16 cellular contexts compared by ENCODE assay signal in genomic region chr16:82072313-82072712, GRCh38. TPM values are rescaled to one million over a fixed set of nuclear protein-coding genes. Genes with fewer than 3 reads are reported as not detected.
A peak's percentile ranks its signal among the peaks of the same experiment; 100 is the strongest.
DNase-seq lines count a peak whose midpoint lies in the region; ATAC-seq and TF ChIP-seq lines count a peak whose summit lies in the region.
"Had no signal": no experiment of that assay in that cellular context is flagged by ENCODE, and none has a peak within 500 bp of the region (broad histone marks: within the 10 kb centered on the region; RNA-seq: fewer than 3 reads in every experiment).

No MANE protein-coding gene starts in this region.

- H3K27ac Mint-ChIP-seq in natural killer cell treated with Interleukin-12 subunit alpha and Interleukin-12 subunit beta and Interleukin-15 and Interleukin-18, amount 100 ng/mL, for 72 hours, result no peak overlapping the region
- H3K27ac Mint-ChIP-seq: CD4-positive, CD25-positive, alpha-beta regulatory T cell had no signal

- H3K27ac ChIP-seq in mammary epithelial cell (ENCODE audit: insufficient read depth, low read depth, low read length) (peak overlapping the region; percentile 97), skin epidermis (peak overlapping the region in 11 of 21 experiments; percentile 51 to 85 (median 73)), right atrium auricular region (no peak overlapping the region)

- DNase-seq in LNCaP clone FGC (ENCODE audit: low read depth) (peak; percentile 41), mammary epithelial cell (no peak), left lobe of liver (ENCODE audit: low spot score) (no peak), right atrium auricular region (ENCODE audit: low spot score) (no peak)
- no peak for DNase-seq in natural killer cell treated with Interleukin-12 subunit alpha and Interleukin-12 subunit beta and Interleukin-15 and Interleukin-18, amount 100 ng/mL, for 72 hours (ENCODE audit: low spot score)
- DNase-seq: ACHN; Calu3; CD4-positive, CD25-positive, alpha-beta regulatory T cell; DMS 273 treated with DMSO at 0.1 percent for 48 hours; GOT3; H9 had no signal

- CTCF ChIA-PET in mammary epithelial cell (lab: Charles Lee; ENCODE audit: low non-redundant PET), result no interaction called here

- no peaks in the 10 kb centered on the region for H3K9me3 Mint-ChIP-seq in natural killer cell treated with Interleukin-12 subunit alpha and Interleukin-12 subunit beta and Interleukin-15 and Interleukin-18, amount 100 ng/mL, for 72 hours

- in situ Hi-C loops in mammary epithelial cell (cut with MboI; ENCODE audit: low sequenced_read_pairs in 2 of 2), result no loop called here

- ATAC-seq in left lobe of liver (peak; percentile 66), GM21576 (IDR thresholded peaks at IDR 0.05; ENCODE audit: unreplicated experiment) (no peak), HG03521 (IDR thresholded peaks at IDR 0.05; ENCODE audit: unreplicated experiment) (no peak)
- ATAC-seq in natural killer cell treated with Interleukin-12 subunit alpha and Interleukin-12 subunit beta and Interleukin-15 and Interleukin-18, amount 100 ng/mL, for 72 hours, result no peak

- H3K4me1 ChIP-seq in mammary epithelial cell (ENCODE audit: insufficient read depth, low read length) (peaks cover 31% of the 10 kb centered on the region), right atrium auricular region (no peaks in the 10 kb centered on the region)

- 42% methylated on average over 1 of the region's 1 CpG for WGBS in mammary epithelial cell (ENCODE audit: low coverage, missing lambda C conversion rate)

- peak overlapping the region; percentile 60 for H3K4me2 ChIP-seq in mammary epithelial cell (ENCODE audit: insufficient read depth, low read depth, low read length)

- H3K79me2 ChIP-seq in mammary epithelial cell (ENCODE audit: insufficient read depth, low read length), result no peaks in the 10 kb centered on the region

- H3K36me3 ChIP-seq in mammary epithelial cell (ENCODE audit: insufficient read depth, low read length) (no peaks in the 10 kb centered on the region), right atrium auricular region (no peaks in the 10 kb centered on the region)
- H3K36me3 ChIP-seq: BLaER1 treated with 17β-estradiol and CSF1 and Interleukin-3, amounts not matched to agents 10 nM and 100 nM had no signal

- H3K27me3 ChIP-seq in mammary epithelial cell (ENCODE audit: insufficient read depth, low read length) (no peaks in the 10 kb centered on the region), right atrium auricular region (no peaks in the 10 kb centered on the region)
- H3K27me3 ChIP-seq: BLaER1 treated with 17β-estradiol and CSF1 and Interleukin-3, amounts not matched to agents 10 nM and 100 nM had no signal

- peaks cover 3% of the 10 kb centered on the region for H3K9me3 ChIP-seq in mammary epithelial cell (replicated peaks; ENCODE audit: insufficient read depth, low read length)
- H3K9me3 ChIP-seq in right atrium auricular region, result peaks cover 0 to 6% of the 10 kb centered on the region in 2 donors

- no peak overlapping the region for H3K9ac ChIP-seq in mammary epithelial cell (ENCODE audit: insufficient read depth, low read length)
- H3K9ac ChIP-seq: BLaER1 treated with 17β-estradiol and CSF1 and Interleukin-3, amounts not matched to agents 10 nM and 100 nM had no signal

- peak overlapping the region; percentile 33 for H2AFZ ChIP-seq in mammary epithelial cell (ENCODE audit: low read depth, low read length)

- no peaks in the 10 kb centered on the region for H3K36me3 Mint-ChIP-seq in natural killer cell treated with Interleukin-12 subunit alpha and Interleukin-12 subunit beta and Interleukin-15 and Interleukin-18, amount 100 ng/mL, for 72 hours
- H3K36me3 Mint-ChIP-seq: CD4-positive, CD25-positive, alpha-beta regulatory T cell had no signal

- TF ChIP-seq CTCF in LNCaP clone FGC (IDR thresholded peaks at IDR 0.05; ENCODE audit: control insufficient read depth, extremely low read depth, insufficient read depth), result no peak
- no peak for TF ChIP-seq CTCF in mammary epithelial cell (conservative IDR thresholded peaks at IDR 0.05 in 1 of 2, IDR thresholded peaks at IDR 0.05 in 1 of 2; ENCODE audit: extremely low read depth in 1 of 2, insufficient read depth in 1 of 2, low read depth in 1 of 2, low read length in 2 of 2)
- TF ChIP-seq CTCF in right atrium auricular region (IDR thresholded peaks at IDR 0.05), result no peak

- H3K4me3 ChIP-seq in LNCaP clone FGC (ENCODE audit: low read depth, low read length) (no peak overlapping the region), mammary epithelial cell (replicated peaks in 1 of 3; ENCODE audit: insufficient read depth in 1 of 3, low read depth in 2 of 3, low read length in 3 of 3) (no peak overlapping the region), skin epidermis (no peak overlapping the region), right atrium auricular region (no peak overlapping the region)
- H3K4me3 ChIP-seq: BLaER1 treated with 17β-estradiol and CSF1 and Interleukin-3, amounts not matched to agents 10 nM and 100 nM had no signal

- no peaks in the 10 kb centered on the region for H4K20me1 ChIP-seq in mammary epithelial cell (ENCODE audit: insufficient read depth, low read length)
- H4K20me1 ChIP-seq: BLaER1 treated with 17β-estradiol and CSF1 and Interleukin-3, amounts not matched to agents 10 nM and 100 nM had no signal

- dilution Hi-C loops in mammary epithelial cell (cut with HindIII; ENCODE audit: low sequenced_read_pairs), result no loop called here

- no peaks in the 10 kb centered on the region for H3K4me1 Mint-ChIP-seq in natural killer cell treated with Interleukin-12 subunit alpha and Interleukin-12 subunit beta and Interleukin-15 and Interleukin-18, amount 100 ng/mL, for 72 hours (ENCODE audit: low read depth in 2 of 2)
- H3K4me1 Mint-ChIP-seq: CD4-positive, CD25-positive, alpha-beta regulatory T cell had no signal

- no peak overlapping the region for H3K4me3 Mint-ChIP-seq in natural killer cell treated with Interleukin-12 subunit alpha and Interleukin-12 subunit beta and Interleukin-15 and Interleukin-18, amount 100 ng/mL, for 72 hours
- H3K4me3 Mint-ChIP-seq: CD4-positive, CD25-positive, alpha-beta regulatory T cell; H9 had no signal

- H3K27me3 Mint-ChIP-seq in natural killer cell treated with Interleukin-12 subunit alpha and Interleukin-12 subunit beta and Interleukin-15 and Interleukin-18, amount 100 ng/mL, for 72 hours, result peaks cover 39 to 64% of the 10 kb centered on the region in 2 donors

- intact Hi-C loops in mammary epithelial cell (cut with micrococcal nuclease), result loop anchor here (5.0 kb wide), 1 partner anchor 125 kb away; no protein-coding TSS in a partner anchor

- BruUV-seq in mammary epithelial cell (replicated peaks; lab: Mats Ljungman, UMichigan), result no TSS peak

RNA-seq across cellular contexts. Expression of gene HSD17B2, which starts 37.3 kb away (rescaled TPM):
- 1 to 10 TPM; 1.3 to 2.4 TPM for total RNA-seq in mammary epithelial cell
- polyA plus RNA-seq in mammary epithelial cell, result 3.2 TPM
- not detected for polyA minus RNA-seq in mammary epithelial cell
- 82.7 TPM for total RNA-seq in left lobe of liver
- not detected for total RNA-seq in natural killer cell treated with Interleukin-12 subunit alpha and Interleukin-12 subunit beta and Interleukin-15 and Interleukin-18, amount 100 ng/mL, for 72 hours
- not detected for total RNA-seq in right atrium auricular region
- total RNA-seq: A172; CD4-positive, CD25-positive, alpha-beta regulatory T cell; H9 had no signal

Comparison
In these comparisons a context has a peak if more than half of its experiments do, and no peak if none do; other contexts are left out.
1. H3K27ac ChIP-seq: peak in mammary epithelial cell (single experiment) and skin epidermis (11 of 21); none in right atrium auricular region (0 of 2).
2. RNA of gene HSD17B2, which starts 37.3 kb away (total RNA-seq): 82.7 TPM in left lobe of liver (single experiment); 1.3 to 2.4 TPM in mammary epithelial cell, not detected in natural killer cell treated with Interleukin-12 subunit alpha and Interleukin-12 subunit beta and Interleukin-15 and Interleukin-18, amount 100 ng/mL, for 72 hours and not detected in right atrium auricular region; every median in the first group is over 10 times any median in the second.